ENCODE assay signal across 17 cellular contexts in genomic region chrX:110683925-110684324, GRCh38.
DNase-seq lines count a peak whose midpoint lies in the region; ATAC-seq and TF ChIP-seq lines count a peak whose summit lies in the region.
"Had no signal": no experiment of that assay in that cellular context is flagged by ENCODE, and none has a peak within 500 bp of the region (broad histone marks: within the 10 kb centered on the region; RNA-seq: fewer than 3 reads in every experiment).

No MANE protein-coding gene starts in this region.

- peak overlapping the region; percentile 67 for H3K4me2 ChIP-seq in GM23338
- H3K4me2 ChIP-seq: BLaER1 had no signal

- no peaks in the 10 kb centered on the region for H3K9me2 ChIP-seq in GM23338 (ENCODE audit: insufficient read depth)

- POLR2A ChIA-PET in WTC11 (lab: Charles Lee), result no interaction called here

- no peaks in the 10 kb centered on the region for H3F3A ChIP-seq in GM23338 (replicated peaks; ENCODE audit: low read depth)

- CTCF ChIA-PET in WTC11 (lab: Charles Lee), result no interaction called here

- H3K36me3 Mint-ChIP-seq in GM23338 (ENCODE audit: low read depth), result no peaks in the 10 kb centered on the region
- H3K36me3 Mint-ChIP-seq in WTC11, result no peaks in the 10 kb centered on the region
- H3K36me3 Mint-ChIP-seq: CD4-positive, CD25-positive, alpha-beta regulatory T cell; CD8-positive, alpha-beta T cell had no signal

- intact Hi-C loops in dorsolateral prefrontal cortex (cut with DNase I), result no loop called here

- no peak overlapping the region for H3K4me3 Mint-ChIP-seq in GM23338
- no peak overlapping the region for H3K4me3 Mint-ChIP-seq in WTC11
- H3K4me3 Mint-ChIP-seq: B cell; CD4-positive, CD25-positive, alpha-beta regulatory T cell; CD8-positive, alpha-beta T cell had no signal

- no peak overlapping the region for H3K4me3 ChIP-seq in GM23338
- H3K4me3 ChIP-seq in dorsolateral prefrontal cortex, result no peak overlapping the region
- H3K4me3 ChIP-seq: BLaER1, GM12878, GM23248 had no signal

- DNase-seq in GM23338 (ENCODE audit: low spot score), result peak; percentile 26
- DNase-seq in WTC11 (ENCODE audit: low spot score), result peak; percentile 9
- peak; percentile 19 for DNase-seq in iPS-NIHi7 (ENCODE audit: extremely low spot score)
- DNase-seq in epidermal melanocyte (ENCODE audit: insufficient read length, low spot score), result no peak
- DNase-seq in dorsolateral prefrontal cortex, result no peak
- no peak for DNase-seq in SW 1271 (lab: John Stamatoyannopoulos, UW)
- DNase-seq: Caco-2; CD4-positive, CD25-positive, alpha-beta regulatory T cell; CD8-positive, alpha-beta T cell; DMS153; DND-41; GDM1 had no signal

- no peak overlapping the region for H3K27ac ChIP-seq in GM23338 (ENCODE audit: low read depth)
- H3K27ac ChIP-seq in dorsolateral prefrontal cortex, result no peak overlapping the region
- H3K27ac ChIP-seq: BLaER1, C4-2B, GM23248 had no signal

- ATAC-seq in GM23338, result peak; percentile 47
- ATAC-seq in WTC11, result peak; percentile 82
- ATAC-seq: CD8-positive, alpha-beta T cell; GM12878 had no signal

- no peaks in the 10 kb centered on the region for H3K4me1 Mint-ChIP-seq in GM23338
- no peaks in the 10 kb centered on the region for H3K4me1 Mint-ChIP-seq in WTC11
- H3K4me1 Mint-ChIP-seq: B cell; CD4-positive, CD25-positive, alpha-beta regulatory T cell had no signal

- TF ChIP-seq CTCF in GM23338 (conservative IDR thresholded peaks at IDR 0.05; ENCODE audit: low read depth in 2 of 2), result no peak
- no peak for TF ChIP-seq CTCF in WTC11 (IDR thresholded peaks at IDR 0.05)
- no peak for TF ChIP-seq CTCF in dorsolateral prefrontal cortex (IDR thresholded peaks at IDR 0.05 in 54 of 56, conservative IDR thresholded peaks at IDR 0.05 in 2 of 56; ENCODE audit: low read depth in 1 of 56, partially characterized antibody in 56 of 56)

- peaks cover 6% of the 10 kb centered on the region; the same call in 1 of the 2 replicates for H3K4me1 ChIP-seq in GM23338 (ENCODE audit: insufficient read depth)
- H3K4me1 ChIP-seq: BLaER1, Caco-2 had no signal

- no peaks in the 10 kb centered on the region for H3K79me2 ChIP-seq in GM23338 (replicated peaks; ENCODE audit: insufficient read depth)

- H4K20me1 ChIP-seq in GM23338 (replicated peaks; ENCODE audit: insufficient read depth), result no peaks in the 10 kb centered on the region
- H4K20me1 ChIP-seq: BLaER1 had no signal

- H2AFZ ChIP-seq in GM23338, result no peak overlapping the region
- H2AFZ ChIP-seq: GM23248 had no signal

- H3K27me3 Mint-ChIP-seq in GM23338 (ENCODE audit: insufficient read depth, low read depth, poor library complexity) (no peaks in the 10 kb centered on the region), WTC11 (ENCODE audit: low read depth) (no peaks in the 10 kb centered on the region)
- H3K27me3 Mint-ChIP-seq: B cell; CD4-positive, CD25-positive, alpha-beta regulatory T cell had no signal

- H3K27me3 ChIP-seq in GM23338 (ENCODE audit: insufficient read depth) (no peaks in the 10 kb centered on the region), dorsolateral prefrontal cortex (peaks cover 0 to 81% (median 20%) of the 10 kb centered on the region in 45 donors)

- H3K36me3 ChIP-seq in GM23338 (ENCODE audit: insufficient read depth), result no peaks in the 10 kb centered on the region
- H3K36me3 ChIP-seq: BLaER1 had no signal

- H3K27ac Mint-ChIP-seq in GM23338 (no peak overlapping the region), WTC11 (no peak overlapping the region)
- H3K27ac Mint-ChIP-seq: B cell; CD4-positive, CD25-positive, alpha-beta regulatory T cell; CD8-positive, alpha-beta T cell had no signal

- H3K9me3 Mint-ChIP-seq in GM23338, result no peaks in the 10 kb centered on the region
- no peaks in the 10 kb centered on the region for H3K9me3 Mint-ChIP-seq in WTC11
- H3K9me3 Mint-ChIP-seq: CD4-positive, CD25-positive, alpha-beta regulatory T cell; CD8-positive, alpha-beta T cell had no signal

TF ChIP-seq in GM23338, 12 proteins besides CTCF, POLR2A, EP300 and RAD21 (continues in another document):
- no peak for TF ChIP-seq CREB1 (CRISPR knock-in tag; IDR thresholded peaks at IDR 0.05; ENCODE audit: low read depth)
- TF ChIP-seq JUNB (IDR thresholded peaks at IDR 0.05; ENCODE audit: unreplicated experiment), result no peak
- TF ChIP-seq POLR2AphosphoS5 (IDR thresholded peaks at IDR 0.05; ENCODE audit: low read depth), result no peak
- no peak for TF ChIP-seq EZH2phosphoT487 (IDR thresholded peaks at IDR 0.05; ENCODE audit: unreplicated experiment)
- no peak for TF ChIP-seq ETS1 (IDR thresholded peaks at IDR 0.05)
- no peak for TF ChIP-seq REST (IDR thresholded peaks at IDR 0.05; ENCODE audit: unreplicated experiment)
- no peak for TF ChIP-seq STAT1 (IDR thresholded peaks at IDR 0.05; ENCODE audit: unreplicated experiment)

TF ChIP-seq in WTC11, 78 proteins besides CTCF, POLR2A, EP300 and RAD21:
- TF ChIP-seq NR1H2 (CRISPR knock-in tag; IDR thresholded peaks at IDR 0.05) (no peak), GTF2I (CRISPR knock-in tag; conservative IDR thresholded peaks at IDR 0.05) (no peak), CBFB (CRISPR knock-in tag; IDR thresholded peaks at IDR 0.05; ENCODE audit: low read depth) (no peak), ZNF138 (CRISPR knock-in tag; conservative IDR thresholded peaks at IDR 0.05) (no peak)
- TF ChIP-seq, protein P1, sequence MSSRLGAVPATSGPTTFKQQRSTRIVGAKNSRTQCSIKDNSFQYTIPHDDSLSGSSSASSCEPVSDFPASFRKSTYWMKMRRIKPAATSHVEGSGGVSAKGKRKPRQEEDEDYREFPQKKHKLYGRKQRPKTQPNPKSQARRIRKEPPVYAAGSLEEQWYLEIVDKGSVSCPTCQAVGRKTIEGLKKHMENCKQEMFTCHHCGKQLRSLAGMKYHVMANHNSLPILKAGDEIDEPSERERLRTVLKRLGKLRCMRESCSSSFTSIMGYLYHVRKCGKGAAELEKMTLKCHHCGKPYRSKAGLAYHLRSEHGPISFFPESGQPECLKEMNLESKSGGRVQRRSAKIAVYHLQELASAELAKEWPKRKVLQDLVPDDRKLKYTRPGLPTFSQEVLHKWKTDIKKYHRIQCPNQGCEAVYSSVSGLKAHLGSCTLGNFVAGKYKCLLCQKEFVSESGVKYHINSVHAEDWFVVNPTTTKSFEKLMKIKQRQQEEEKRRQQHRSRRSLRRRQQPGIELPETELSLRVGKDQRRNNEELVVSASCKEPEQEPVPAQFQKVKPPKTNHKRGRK (CRISPR knock-in tag; IDR thresholded peaks at IDR 0.05; ENCODE audit: borderline replicate concordance), result no peak

Comparison
In these comparisons a context has a peak if more than half of its experiments do, and no peak if none do; other contexts are left out.
1. DNase-seq: peak in GM23338 (single experiment), WTC11 (single experiment) and iPS-NIHi7 (single experiment); none in epidermal melanocyte (single experiment), dorsolateral prefrontal cortex (0 of 10) and SW 1271 (0 of 2).